Comparison of ENCODE assay signal across 8 cellular contexts in the genomic region with DNA sequence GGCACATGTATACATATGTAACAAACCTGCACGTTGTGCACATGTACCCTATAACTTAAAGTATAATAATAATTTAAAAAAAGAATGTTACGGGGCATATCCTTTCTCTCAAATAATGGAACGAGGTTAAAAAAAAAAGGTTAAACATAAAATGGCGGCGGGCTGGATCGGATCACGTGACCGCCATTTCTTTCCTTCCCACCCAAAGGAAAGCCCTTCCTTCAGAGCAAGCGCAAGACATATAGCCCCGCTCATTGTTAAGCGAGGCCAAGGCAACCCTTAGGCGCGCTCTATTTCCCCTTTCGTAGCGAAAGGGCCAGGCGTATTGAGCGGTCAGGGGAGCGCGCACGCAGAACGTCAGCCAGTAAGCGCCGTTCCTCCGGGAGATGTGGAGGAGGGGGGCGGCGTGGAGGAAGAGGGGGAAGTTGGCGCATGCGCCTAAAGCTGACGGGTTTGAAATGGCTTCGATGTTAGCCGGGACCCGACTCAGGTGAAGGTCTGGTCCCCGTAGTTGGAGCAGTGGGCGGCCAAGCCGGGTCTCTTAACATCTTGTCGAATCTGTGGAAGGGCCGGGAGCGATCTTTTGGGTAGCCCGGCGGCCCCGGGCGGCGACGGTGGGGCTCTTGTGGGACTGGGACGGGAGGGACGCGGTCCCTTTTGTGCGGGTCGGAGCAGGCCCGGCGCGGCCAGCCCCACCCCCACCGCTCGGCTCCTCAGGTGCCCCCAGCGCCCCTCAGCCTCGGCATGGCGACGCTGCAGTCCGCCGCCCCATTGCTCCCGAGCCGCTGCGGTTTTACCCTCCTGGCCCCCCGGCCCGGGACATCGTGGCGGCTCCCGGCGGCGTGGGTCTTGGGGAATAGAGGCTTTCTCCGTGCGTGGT. TPM values are rescaled to one million over a fixed set of nuclear protein-coding genes. Genes with fewer than 3 reads are reported as not detected.
A peak's percentile ranks its signal among the peaks of the same experiment; 100 is the strongest.
DNase-seq lines count a peak whose midpoint lies in the region; ATAC-seq and TF ChIP-seq lines count a peak whose summit lies in the region.

A gene with protein sequence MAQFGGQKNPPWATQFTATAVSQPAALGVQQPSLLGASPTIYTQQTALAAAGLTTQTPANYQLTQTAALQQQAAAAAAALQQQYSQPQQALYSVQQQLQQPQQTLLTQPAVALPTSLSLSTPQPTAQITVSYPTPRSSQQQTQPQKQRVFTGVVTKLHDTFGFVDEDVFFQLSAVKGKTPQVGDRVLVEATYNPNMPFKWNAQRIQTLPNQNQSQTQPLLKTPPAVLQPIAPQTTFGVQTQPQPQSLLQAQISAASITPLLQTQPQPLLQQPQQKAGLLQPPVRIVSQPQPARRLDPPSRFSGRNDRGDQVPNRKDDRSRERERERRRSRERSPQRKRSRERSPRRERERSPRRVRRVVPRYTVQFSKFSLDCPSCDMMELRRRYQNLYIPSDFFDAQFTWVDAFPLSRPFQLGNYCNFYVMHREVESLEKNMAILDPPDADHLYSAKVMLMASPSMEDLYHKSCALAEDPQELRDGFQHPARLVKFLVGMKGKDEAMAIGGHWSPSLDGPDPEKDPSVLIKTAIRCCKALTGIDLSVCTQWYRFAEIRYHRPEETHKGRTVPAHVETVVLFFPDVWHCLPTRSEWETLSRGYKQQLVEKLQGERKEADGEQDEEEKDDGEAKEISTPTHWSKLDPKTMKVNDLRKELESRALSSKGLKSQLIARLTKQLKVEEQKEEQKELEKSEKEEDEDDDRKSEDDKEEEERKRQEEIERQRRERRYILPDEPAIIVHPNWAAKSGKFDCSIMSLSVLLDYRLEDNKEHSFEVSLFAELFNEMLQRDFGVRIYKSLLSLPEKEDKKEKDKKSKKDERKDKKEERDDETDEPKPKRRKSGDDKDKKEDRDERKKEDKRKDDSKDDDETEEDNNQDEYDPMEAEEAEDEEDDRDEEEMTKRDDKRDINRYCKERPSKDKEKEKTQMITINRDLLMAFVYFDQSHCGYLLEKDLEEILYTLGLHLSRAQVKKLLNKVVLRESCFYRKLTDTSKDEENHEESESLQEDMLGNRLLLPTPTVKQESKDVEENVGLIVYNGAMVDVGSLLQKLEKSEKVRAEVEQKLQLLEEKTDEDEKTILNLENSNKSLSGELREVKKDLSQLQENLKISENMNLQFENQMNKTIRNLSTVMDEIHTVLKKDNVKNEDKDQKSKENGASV (plus strand): TSS at position 447 of the 880 bp plus-strand sequence. CDS start 1,266 bp downstream, outside the sequence.

- peak within 1 kb of the TSS; percentile 74 for H3K4me3 ChIP-seq in WERI-Rb-1 (ENCODE audit: low read depth, low read length)
- H3K4me3 ChIP-seq in mammary epithelial cell (replicated peaks in 1 of 3; ENCODE audit: insufficient read depth in 1 of 3, low read depth in 2 of 3, low read length in 3 of 3): peak within 1 kb of the TSS; percentile 74 to 97 (median 95)
- H3K4me3 ChIP-seq in iPS-18c (ENCODE audit: insufficient read depth, low read depth, low read length): peak within 1 kb of the TSS; percentile 98
- peak within 1 kb of the TSS; percentile 84 to 90 (median 89) for H3K4me3 ChIP-seq in skeletal muscle tissue (ENCODE audit: low read length in 3 of 3)

- H3K79me2 ChIP-seq in mammary epithelial cell (ENCODE audit: insufficient read depth, low read length): peaks cover 42% of the 10 kb centered on the region

- peak within 1 kb of the TSS; percentile 95 for H3K9ac ChIP-seq in mammary epithelial cell (ENCODE audit: insufficient read depth, low read length)
- H3K9ac ChIP-seq in skeletal muscle tissue (ENCODE audit: low read depth in 1 of 3, low read length in 3 of 3): peak within 1 kb of the TSS; percentile 92 to 98 (median 95)

- H3K27me3 ChIP-seq in WERI-Rb-1 (ENCODE audit: insufficient read depth, low read depth, severe bottlenecking): no peaks in the 10 kb centered on the region
- no peaks in the 10 kb centered on the region for H3K27me3 ChIP-seq in mammary epithelial cell (ENCODE audit: insufficient read depth, low read length)
- no peaks in the 10 kb centered on the region for H3K27me3 ChIP-seq in skeletal muscle tissue (ENCODE audit: control insufficient read depth in 3 of 3, insufficient read depth in 3 of 3, low read length in 3 of 3)

- H3K9me3 ChIP-seq in WERI-Rb-1 (ENCODE audit: severe bottlenecking) (no peaks in the 10 kb centered on the region), mammary epithelial cell (replicated peaks; ENCODE audit: insufficient read depth, low read length) (no peaks in the 10 kb centered on the region), iPS-18c (ENCODE audit: control insufficient read depth, insufficient read depth, low read length) (no peaks in the 10 kb centered on the region), skeletal muscle tissue (ENCODE audit: control insufficient read depth in 3 of 3, low read length in 3 of 3) (no peaks in the 10 kb centered on the region)

- peak; percentile 99 for DNase-seq in ACHN
- DNase-seq in NCI-H2227 (lab: John Stamatoyannopoulos, UW; ENCODE audit: unreplicated experiment): peak; percentile 97
- DNase-seq in WERI-Rb-1: peak; percentile 98
- DNase-seq in mammary epithelial cell: peak; percentile 99

- peak within 1 kb of the TSS; percentile 98 for H2AFZ ChIP-seq in mammary epithelial cell (ENCODE audit: low read depth, low read length)

- dilution Hi-C loops in mammary epithelial cell (cut with HindIII; ENCODE audit: low sequenced_read_pairs): no loop called here

- H3K4me1 ChIP-seq in mammary epithelial cell (ENCODE audit: insufficient read depth, low read length) (peaks cover 5% of the 10 kb centered on the region), skeletal muscle tissue (ENCODE audit: control insufficient read depth in 3 of 3, insufficient read depth in 3 of 3, low read length in 3 of 3) (peaks cover 6 to 8% (median 8%) of the 10 kb centered on the region in 3 donors)

- no peaks in the 10 kb centered on the region for H4K20me1 ChIP-seq in mammary epithelial cell (ENCODE audit: insufficient read depth, low read length)

- WGBS in mammary epithelial cell (ENCODE audit: low coverage, missing lambda C conversion rate): 1% methylated on average over 25 of the region's 72 CpGs

- TF ChIP-seq CTCF in WERI-Rb-1 (IDR thresholded peaks at IDR 0.05; ENCODE audit: low read depth, low read length) (no peak), mammary epithelial cell (conservative IDR thresholded peaks at IDR 0.05 in 1 of 2, IDR thresholded peaks at IDR 0.05 in 1 of 2; ENCODE audit: extremely low read depth in 1 of 2, insufficient read depth in 1 of 2, low read depth in 1 of 2, low read length in 2 of 2) (no peak)

- peak within 1 kb of the TSS; percentile 91 for H3K4me2 ChIP-seq in mammary epithelial cell (ENCODE audit: insufficient read depth, low read depth, low read length)

- BruUV-seq in mammary epithelial cell (replicated peaks; lab: Mats Ljungman, UMichigan): TSS peak; percentile 67

- H3K36me3 ChIP-seq in WERI-Rb-1 (peaks cover 43% of the 10 kb centered on the region), mammary epithelial cell (ENCODE audit: insufficient read depth, low read length) (peaks cover 9% of the 10 kb centered on the region), skeletal muscle tissue (ENCODE audit: control insufficient read depth in 3 of 3, insufficient read depth in 3 of 3, low read length in 3 of 3) (peaks cover 14 to 15% (median 14%) of the 10 kb centered on the region in 3 donors)

- ATAC-seq in GM18873 (IDR thresholded peaks at IDR 0.05; ENCODE audit: low FRiP score, unreplicated experiment): peak; percentile 97
- ATAC-seq in HG03139 (IDR thresholded peaks at IDR 0.05; ENCODE audit: unreplicated experiment): peak; percentile 99

- in situ Hi-C loops in ACHN (cut with HindIII; ENCODE audit: low pct_ligation_motif_present, low pct_unique_long_range_greater_than_20kb, low sequenced_read_pairs): no loop called here
- in situ Hi-C loops in mammary epithelial cell (cut with MboI; ENCODE audit: low sequenced_read_pairs in 2 of 2): loop anchor here in 1 of 2 donors (10.0 kb wide), 1 partner anchor 166 kb away; no protein-coding TSS in a partner anchor

- H3K27ac ChIP-seq in WERI-Rb-1: peak within 1 kb of the TSS; percentile 100
- peak within 1 kb of the TSS; percentile 85 for H3K27ac ChIP-seq in mammary epithelial cell (ENCODE audit: insufficient read depth, low read depth, low read length)
- peak within 1 kb of the TSS; percentile 98 for H3K27ac ChIP-seq in skeletal muscle tissue (ENCODE audit: low read depth, low read length)

- CTCF ChIA-PET in mammary epithelial cell (lab: Charles Lee; ENCODE audit: low non-redundant PET): interaction anchor here (0.7 kb wide), 1 partner anchor 284 kb away, joined by 4 read pairs; no protein-coding TSS in a partner anchor

- intact Hi-C loops in mammary epithelial cell (cut with micrococcal nuclease): loop anchor here (1.0 to 10.0 kb wide), 6 partner anchors 73 to 316 kb away; partner anchors contain the start of genes DNA2, RUFY2 and SLC25A16

RNA-seq across cellular contexts. Expression of the gene that starts here (rescaled TPM):
- 10 to 100 TPM; 36.5 to 75.5 TPM for total RNA-seq in mammary epithelial cell
- polyA plus RNA-seq in mammary epithelial cell: 57.3 TPM
- polyA minus RNA-seq in mammary epithelial cell: 6.7 TPM
- total RNA-seq in skeletal muscle tissue: 17.2 TPM

Comparison
In these comparisons a context has a peak if more than half of its experiments do, and no peak if none do; other contexts are left out.
1. Peak in every context shown above with its lines: DNase-seq, ATAC-seq, H3K4me3 ChIP-seq and H3K27ac ChIP-seq.